Comparison of ENCODE assay signal across 22 cellular contexts in genomic region chr17:58970966-58971575, GRCh38.
A peak's percentile ranks its signal among the peaks of the same experiment; 100 is the strongest.
DNase-seq lines count a peak whose midpoint lies in the region; ATAC-seq, FAIRE-seq and TF ChIP-seq lines count a peak whose summit lies in the region.
"Had no signal": no experiment of that assay in that cellular context is flagged by ENCODE, and none has a peak within 500 bp of the region (broad histone marks: within the 10 kb centered on the region; RNA-seq: fewer than 3 reads in every experiment).

No MANE protein-coding gene starts in this region.

- TF ChIP-seq POLR2A in K562 (conservative IDR thresholded peaks at IDR 0.05): no peak

- ATAC-seq in K562: no peak
- no peak for ATAC-seq in Right ventricle myocardium inferior
- ATAC-seq in natural killer cell: no peak

- H2AFZ ChIP-seq in K562 (ENCODE audit: low read depth, low read length) (no peak overlapping the region), neural progenitor cell (replicated peaks) (no peak overlapping the region)

- H3K4me3 ChIP-seq in K562 (no peak overlapping the region), neural progenitor cell (no peak overlapping the region)
- H3K4me3 ChIP-seq: HAP-1, thoracic aorta had no signal

- peaks cover under 1% of the 10 kb centered on the region for H3K27me3 Mint-ChIP-seq in neural progenitor cell (ENCODE audit: insufficient read depth, low read depth)
- H3K27me3 Mint-ChIP-seq in natural killer cell (ENCODE audit: low read depth in 2 of 2): peaks cover 2 to 11% of the 10 kb centered on the region in 2 donors
- H3K27me3 Mint-ChIP-seq: central memory CD8-positive, alpha-beta T cell had no signal

- H3K4me3 Mint-ChIP-seq in neural progenitor cell: no peak overlapping the region
- no peak overlapping the region for H3K4me3 Mint-ChIP-seq in natural killer cell
- H3K4me3 Mint-ChIP-seq: central memory CD8-positive, alpha-beta T cell had no signal

- no peak for TF ChIP-seq EP300 in K562 (IDR thresholded peaks at IDR 0.05; ENCODE audit: low read length)

- H3K4me1 ChIP-seq in K562 (replicated peaks in 1 of 2; ENCODE audit: control insufficient read depth in 2 of 2, insufficient read depth in 2 of 2, low read length in 2 of 2) (no peaks in the 10 kb centered on the region), neural progenitor cell (peaks cover 34% of the 10 kb centered on the region)

- no peaks in the 10 kb centered on the region for H3K9me3 Mint-ChIP-seq in neural progenitor cell
- no peaks in the 10 kb centered on the region for H3K9me3 Mint-ChIP-seq in natural killer cell
- H3K9me3 Mint-ChIP-seq: central memory CD8-positive, alpha-beta T cell had no signal

- DNase-seq in EL (peak; percentile 16), LHCN-M2 (ENCODE audit: low read depth) (peak; percentile 28), K562 (ENCODE audit: extremely low read depth in 1 of 4, low spot score in 3 of 4) (no peak), neural progenitor cell (ENCODE audit: low spot score) (no peak), NCI-H1694 (lab: John Stamatoyannopoulos, UW) (no peak), Right ventricle myocardium inferior (ENCODE audit: missing footprints) (no peak), natural killer cell (no peak)
- DNase-seq: activated CD8-positive, alpha-beta memory T cell treated with anti-CD3 and anti-CD28 coated beads, Interleukin-2, amount 50 U/mL, for 48 hours; activated effector memory CD4-positive, alpha-beta T cell treated with anti-CD3 and anti-CD28 coated beads, Interleukin-2, amount 50 U/mL, for 16 hours; AML-193; Calu3; erythroblast; NCI-H2029; NCI-H510A; SHP77 treated with DMSO at 0.1 percent for 48 hours; T-helper 1 cell had no signal

- no peak for TF ChIP-seq RAD21 in K562 (CRISPR knock-in tag; conservative IDR thresholded peaks at IDR 0.05 in 1 of 2, IDR thresholded peaks at IDR 0.05 in 1 of 2)

- CTCF ChIA-PET in K562 (lab: Yijun Ruan, JAX; ENCODE audit: low intra/inter-chr PET ratio): no interaction called here

- BruUV-seq in K562 (replicated peaks; lab: Mats Ljungman, UMichigan): no TSS peak

- POLR2A ChIA-PET in K562 (lab: Yijun Ruan, JAX): interaction anchor here (1.0 to 1.5 kb wide), 2 partner anchors 9 to 26 kb away, joined by 3 to 4 read pairs; no protein-coding TSS in a partner anchor

- H3K36me3 ChIP-seq in K562 (ENCODE audit: control insufficient read depth, insufficient read depth, low read length): no peaks in the 10 kb centered on the region
- no peaks in the 10 kb centered on the region for H3K36me3 ChIP-seq in neural progenitor cell
- H3K36me3 ChIP-seq: HAP-1, neutrophil, thoracic aorta had no signal

- H3K4me1 Mint-ChIP-seq in neural progenitor cell (peaks cover 31% of the 10 kb centered on the region), natural killer cell (peaks cover 4 to 13% of the 10 kb centered on the region in 2 donors)

- H3K4me2 ChIP-seq in K562 (ENCODE audit: insufficient read depth, low read length) (no peak overlapping the region), neural progenitor cell (peak overlapping the region; percentile 23)

- H3F3A ChIP-seq in neural progenitor cell (ENCODE audit: low read depth): peaks cover 4% of the 10 kb centered on the region

- WGBS in K562 (ENCODE audit: insufficient coverage, low coverage, missing lambda C conversion rate): 22% methylated on average over 5 of the region's 5 CpGs

- no peaks in the 10 kb centered on the region for H4K20me1 ChIP-seq in K562 (replicated peaks; ENCODE audit: control insufficient read depth, insufficient read depth, low read length)
- H4K20me1 ChIP-seq in neural progenitor cell (ENCODE audit: low read depth): no peaks in the 10 kb centered on the region

- H3K27me3 ChIP-seq in K562 (ENCODE audit: control insufficient read depth in 2 of 2, insufficient read depth in 2 of 2, low read length in 2 of 2) (no peaks in the 10 kb centered on the region), neural progenitor cell (no peaks in the 10 kb centered on the region)
- H3K27me3 ChIP-seq: neutrophil had no signal

- in situ Hi-C loops in K562 (cut with MboI): no loop called here

- TF ChIP-seq CTCF in K562 (IDR thresholded peaks at IDR 0.05 in 2 of 3, conservative IDR thresholded peaks at IDR 0.05 in 1 of 3; ENCODE audit: insufficient read depth in 2 of 3, low read depth in 1 of 3, low read length in 3 of 3) (no peak), neural progenitor cell (IDR thresholded peaks at IDR 0.05) (no peak), natural killer cell (IDR thresholded peaks at IDR 0.05) (no peak)

- H3K9ac ChIP-seq in K562 (ENCODE audit: insufficient read depth in 1 of 2, low read depth in 2 of 2, low read length in 2 of 2) (no peak overlapping the region), neural progenitor cell (no peak overlapping the region)

- intact Hi-C loops in K562 (cut with micrococcal nuclease) (no loop called here), Right ventricle myocardium inferior (cut with DNase I) (no loop called here), natural killer cell (cut with micrococcal nuclease) (no loop called here)

- peaks cover 2% of the 10 kb centered on the region for H3K36me3 Mint-ChIP-seq in neural progenitor cell
- no peaks in the 10 kb centered on the region for H3K36me3 Mint-ChIP-seq in natural killer cell

- FAIRE-seq in K562 (lab: Jason Lieb, UNC): no peak
- FAIRE-seq: GM12891 had no signal

- no peaks in the 10 kb centered on the region for H3K9me1 ChIP-seq in K562 (ENCODE audit: control insufficient read depth, insufficient read depth, low read length)

- H3K27ac ChIP-seq in K562 (ENCODE audit: extremely low read depth, low read depth, low read length): no peak overlapping the region
- no peak overlapping the region for H3K27ac ChIP-seq in neural progenitor cell
- H3K27ac ChIP-seq: HL-60, neutrophil, thoracic aorta had no signal

- H3K27ac Mint-ChIP-seq in neural progenitor cell (peak overlapping the region; percentile 46), natural killer cell (no peak overlapping the region)

- H3K9me3 ChIP-seq in K562 (replicated peaks; ENCODE audit: control insufficient read depth, insufficient read depth, low read depth, low read length) (no peaks in the 10 kb centered on the region), neural progenitor cell (ENCODE audit: low read depth) (no peaks in the 10 kb centered on the region)
- H3K9me3 ChIP-seq: HAP-1, neutrophil, thoracic aorta had no signal

- H3K79me2 ChIP-seq in K562 (ENCODE audit: control insufficient read depth, insufficient read depth, low read length) (no peaks in the 10 kb centered on the region), neural progenitor cell (ENCODE audit: low read depth) (no peaks in the 10 kb centered on the region)

TF ChIP-seq in K562, 482 proteins besides CTCF, POLR2A, EP300 and RAD21:
- TF ChIP-seq, protein P1, sequence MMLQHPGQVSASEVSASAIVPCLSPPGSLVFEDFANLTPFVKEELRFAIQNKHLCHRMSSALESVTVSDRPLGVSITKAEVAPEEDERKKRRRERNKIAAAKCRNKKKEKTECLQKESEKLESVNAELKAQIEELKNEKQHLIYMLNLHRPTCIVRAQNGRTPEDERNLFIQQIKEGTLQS (IDR thresholded peaks at IDR 0.05): peak; percentile 16; the same call in 1 of the 2 replicates
- TF ChIP-seq, protein P1 (CRISPR knock-in tag; conservative IDR thresholded peaks at IDR 0.05): no peak
- TF ChIP-seq ZBTB11 (CRISPR knock-in tag; IDR thresholded peaks at IDR 0.05) (peak in 1 of 3 experiments; percentile 48; a peak in 2 of 6 replicates), LCOR (CRISPR knock-in tag; IDR thresholded peaks at IDR 0.05) (no peak)
TF ChIP-seq in K562: peak in this region for 2.

Comparison
In these comparisons a context has a peak if more than half of its experiments do, and no peak if none do; other contexts are left out.
1. DNase-seq: peak in EL (single experiment) and LHCN-M2 (single experiment); none in K562 (0 of 4), neural progenitor cell (single experiment), NCI-H1694 (single experiment), Right ventricle myocardium inferior (single experiment) and natural killer cell (single experiment).